8 cellular contexts compared by ENCODE assay signal in the genomic region with DNA sequence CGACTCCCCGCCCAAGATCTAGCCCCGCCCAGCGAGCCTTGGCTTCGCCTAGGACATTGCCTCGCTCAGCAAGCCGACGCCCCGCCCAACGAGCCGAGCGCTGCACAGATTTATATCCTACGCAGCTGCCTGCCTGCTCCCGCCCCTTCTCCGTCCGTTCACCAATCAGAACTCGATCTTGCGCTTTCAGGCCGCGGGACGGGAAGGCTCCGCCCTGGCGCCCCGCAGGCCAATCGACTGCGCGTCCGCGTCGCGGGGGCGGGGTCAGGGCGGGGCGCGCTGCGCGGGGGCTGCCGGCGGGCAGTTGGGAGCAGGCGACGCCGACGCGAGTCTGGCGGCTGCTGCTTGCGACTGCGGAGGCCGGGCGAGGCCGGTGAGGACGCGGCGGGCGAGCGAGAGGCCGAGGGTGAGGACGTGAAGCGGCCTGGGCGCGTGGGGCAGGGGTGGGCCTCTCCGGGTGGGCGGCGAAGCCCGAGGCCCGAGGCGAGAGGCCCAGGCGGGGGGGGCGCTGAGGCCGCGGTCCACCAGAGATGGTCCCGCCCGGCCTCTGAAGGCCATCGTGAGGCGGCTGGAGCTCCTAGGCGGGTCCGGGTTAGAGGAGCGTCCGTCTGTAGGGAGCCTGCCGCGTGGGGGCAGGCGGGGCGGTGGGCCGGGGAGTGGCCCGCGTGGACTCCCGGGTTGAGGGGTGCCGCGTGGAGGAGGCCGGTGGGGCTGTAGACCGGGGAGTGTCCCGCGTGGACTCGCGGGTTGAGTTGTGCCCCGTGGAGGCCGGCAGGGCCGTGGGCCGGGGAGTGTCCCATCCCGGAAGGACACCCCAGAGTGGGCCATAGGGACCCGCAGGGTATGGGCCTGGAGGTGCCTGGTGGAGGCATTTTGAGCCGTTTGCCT. TPM values are rescaled to one million over a fixed set of nuclear protein-coding genes. Genes with fewer than 3 reads are reported as not detected.
DNase-seq lines count a peak whose midpoint lies in the region; ATAC-seq, FAIRE-seq and TF ChIP-seq lines count a peak whose summit lies in the region.

A gene with protein sequence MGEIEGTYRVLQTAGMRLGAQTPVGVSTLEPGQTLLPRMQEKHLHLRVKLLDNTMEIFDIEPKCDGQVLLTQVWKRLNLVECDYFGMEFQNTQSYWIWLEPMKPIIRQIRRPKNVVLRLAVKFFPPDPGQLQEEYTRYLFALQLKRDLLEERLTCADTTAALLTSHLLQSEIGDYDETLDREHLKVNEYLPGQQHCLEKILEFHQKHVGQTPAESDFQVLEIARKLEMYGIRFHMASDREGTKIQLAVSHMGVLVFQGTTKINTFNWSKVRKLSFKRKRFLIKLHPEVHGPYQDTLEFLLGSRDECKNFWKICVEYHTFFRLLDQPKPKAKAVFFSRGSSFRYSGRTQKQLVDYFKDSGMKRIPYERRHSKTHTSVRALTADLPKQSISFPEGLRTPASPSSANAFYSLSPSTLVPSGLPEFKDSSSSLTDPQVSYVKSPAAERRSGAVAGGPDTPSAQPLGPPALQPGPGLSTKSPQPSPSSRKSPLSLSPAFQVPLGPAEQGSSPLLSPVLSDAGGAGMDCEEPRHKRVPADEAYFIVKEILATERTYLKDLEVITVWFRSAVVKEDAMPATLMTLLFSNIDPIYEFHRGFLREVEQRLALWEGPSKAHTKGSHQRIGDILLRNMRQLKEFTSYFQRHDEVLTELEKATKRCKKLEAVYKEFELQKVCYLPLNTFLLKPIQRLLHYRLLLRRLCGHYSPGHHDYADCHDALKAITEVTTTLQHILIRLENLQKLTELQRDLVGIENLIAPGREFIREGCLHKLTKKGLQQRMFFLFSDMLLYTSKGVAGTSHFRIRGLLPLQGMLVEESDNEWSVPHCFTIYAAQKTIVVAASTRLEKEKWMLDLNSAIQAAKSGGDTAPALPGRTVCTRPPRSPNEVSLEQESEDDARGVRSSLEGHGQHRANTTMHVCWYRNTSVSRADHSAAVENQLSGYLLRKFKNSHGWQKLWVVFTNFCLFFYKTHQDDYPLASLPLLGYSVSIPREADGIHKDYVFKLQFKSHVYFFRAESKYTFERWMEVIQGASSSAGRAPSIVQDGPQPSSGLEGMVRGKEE (plus strand): TSS at position 303 of the 888 bp plus-strand sequence. CDS start 16,823 bp downstream, outside the sequence.

- H3K9me3 ChIP-seq in OCI-LY1 (ENCODE audit: low read length): no peaks in the 10 kb centered on the region
- no peaks in the 10 kb centered on the region for H3K9me3 ChIP-seq in mesodermal cell (ENCODE audit: control insufficient read depth, low read length)

- H2AFZ ChIP-seq in OCI-LY1 (ENCODE audit: low read length): no peak within 1 kb of the TSS

- DNase-seq in D721Med (ENCODE audit: insufficient read length, low spot score) (peak; percentile 70), HuH-7 (ENCODE audit: low spot score) (peak; percentile 91)
- DNase-seq in activated CD8-positive, alpha-beta memory T cell treated with anti-CD3 and anti-CD28 coated beads, Interleukin-2, amount 50 U/mL, for 4 hours: peak; percentile 96
- DNase-seq in stimulated activated CD8-positive, alpha-beta memory T cell treated with anti-CD3 and anti-CD28 coated beads, Interleukin-15, amount 100 ng/mL, for 24 hours (ENCODE audit: low read depth): peak; percentile 88

- no peaks in the 10 kb centered on the region for H3K9me2 ChIP-seq in OCI-LY1 (ENCODE audit: low read depth, low read length)

- H3K4me1 ChIP-seq in OCI-LY1 (ENCODE audit: insufficient read depth, low read length, severe bottlenecking) (peaks cover 17% of the 10 kb centered on the region), mesodermal cell (ENCODE audit: control insufficient read depth, insufficient read depth, low read length, poor library complexity, severe bottlenecking) (peaks cover 16% of the 10 kb centered on the region)

- WGBS in mesodermal cell (ENCODE audit: insufficient coverage in 2 of 2), 2 experiments: 0 to 1% methylated on average over 61 to 78 of the region's 101 CpGs

- H3K27me3 ChIP-seq in OCI-LY1 (ENCODE audit: insufficient read depth, low read length): no peaks in the 10 kb centered on the region; the same call in 1 of the 2 replicates

- peak within 1 kb of the TSS; percentile 73 for H3K9ac ChIP-seq in OCI-LY1 (ENCODE audit: low read length)

- 0 out of 2 replicates have a peak, but pooled peaks cover 11% of the 10 kb centered on the region for H3F3A ChIP-seq in OCI-LY1 (ENCODE audit: insufficient read depth, low read length)

- H3K36me3 ChIP-seq in OCI-LY1 (ENCODE audit: insufficient read depth, low read length) (peaks cover 40% of the 10 kb centered on the region), mesodermal cell (ENCODE audit: control insufficient read depth, insufficient read depth, low read length) (peaks cover 33% of the 10 kb centered on the region)

- no peaks in the 10 kb centered on the region for H4K20me1 ChIP-seq in OCI-LY1 (ENCODE audit: insufficient read depth, low read length)

- H3K27ac ChIP-seq in OCI-LY1 (ENCODE audit: low read depth, low read length, poor library complexity, severe bottlenecking) (peak within 1 kb of the TSS; percentile 45), mesodermal cell (ENCODE audit: low read depth, low read length, severe bottlenecking) (peak within 1 kb of the TSS; percentile 82)

- H3K4me2 ChIP-seq in OCI-LY1 (ENCODE audit: low read length): peak within 1 kb of the TSS; percentile 90

- in situ Hi-C loops in endometrial microvascular endothelial cells (cut with HindIII; ENCODE audit: inconsistent ontology term, low pct_unique_long_range_greater_than_20kb, low sequenced_read_pairs): no loop called here

- ATAC-seq in GM21526 (IDR thresholded peaks at IDR 0.05; ENCODE audit: low FRiP score, unreplicated experiment): peak; percentile 74

- no peaks in the 10 kb centered on the region for H3K79me2 ChIP-seq in OCI-LY1 (ENCODE audit: insufficient read depth, low read length)

- TF ChIP-seq CTCF in D721Med (IDR thresholded peaks at IDR 0.05; ENCODE audit: insufficient read depth, missing control alignments) (no peak), OCI-LY1 (IDR thresholded peaks at IDR 0.05; ENCODE audit: low read length) (no peak)

- H3K4me3 ChIP-seq in OCI-LY1 (ENCODE audit: low read depth, low read length, poor library complexity, severe bottlenecking) (peak within 1 kb of the TSS; percentile 78), mesodermal cell (ENCODE audit: extremely low read depth, insufficient read depth, low read length, poor library complexity, severe bottlenecking) (peak within 1 kb of the TSS; percentile 93)

- no peak for FAIRE-seq in D721Med (lab: Jason Lieb, UNC)

RNA-seq across cellular contexts. Expression of the gene that starts here (rescaled TPM):
- total RNA-seq in endometrial microvascular endothelial cells (ENCODE audit: inconsistent ontology term): 58.1 TPM
- polyA plus RNA-seq in mesodermal cell (2013, experiment 1 of 2): 23.3 TPM
- polyA plus RNA-seq in mesodermal cell (2013, experiment 2 of 2): 26.1 TPM

Comparison
In these comparisons a context has a peak if more than half of its experiments do, and no peak if none do; other contexts are left out.
1. Peak in every context shown above with its lines: DNase-seq, ATAC-seq, H3K4me3 ChIP-seq and H3K27ac ChIP-seq.